ENCODE assay signal across 1 cellular context in the genomic region with DNA sequence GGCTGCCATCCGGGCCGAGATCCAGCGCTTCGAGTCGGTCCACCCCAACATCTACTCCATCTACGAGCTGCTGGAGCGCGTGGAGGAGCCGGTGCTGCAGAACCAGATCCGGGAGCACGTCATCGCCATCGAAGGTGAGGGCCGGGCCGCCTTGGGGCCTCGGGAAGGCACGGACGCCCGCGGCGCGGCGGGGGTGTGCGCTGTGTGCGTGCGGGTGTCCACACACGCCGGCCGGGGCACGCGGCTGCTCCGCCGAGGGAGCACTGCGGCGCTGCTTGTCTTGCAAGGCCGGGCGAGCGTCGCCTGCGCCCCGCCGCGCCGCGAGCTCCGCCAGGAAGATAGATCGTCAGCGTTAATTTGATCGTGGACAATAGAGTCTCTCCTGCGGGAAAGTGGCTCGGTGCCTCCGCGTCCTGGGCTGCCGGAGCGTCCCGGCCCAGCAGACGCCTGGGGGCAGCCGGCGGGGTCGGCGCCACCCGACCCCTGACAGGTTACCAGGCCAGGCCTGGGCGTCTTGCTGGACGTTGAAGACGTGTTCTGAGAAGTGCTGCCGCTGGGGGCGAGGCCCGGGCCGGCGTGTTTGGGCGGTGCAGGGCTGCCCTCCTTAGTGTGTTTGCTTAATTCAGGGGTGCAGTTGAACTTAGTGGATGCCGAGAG.
TF ChIP-seq lines count a peak whose summit lies in the region.

No MANE protein-coding gene starts in this region.

TF ChIP-seq in HepG2, 621 proteins besides CTCF, POLR2A, EP300 and RAD21 (continued from another document and continues in another):
- peak; percentile 7; the same call in 1 of the 2 replicates for TF ChIP-seq SALL1 (CRISPR knock-in tag; IDR thresholded peaks at IDR 0.05)
- TF ChIP-seq TEAD2 (CRISPR knock-in tag; IDR thresholded peaks at IDR 0.05), result peak; percentile 55; the same call in 1 of the 2 replicates
- no peak for TF ChIP-seq AHR (CRISPR knock-in tag; IDR thresholded peaks at IDR 0.05)
- TF ChIP-seq ZMAT3 (CRISPR knock-in tag; conservative IDR thresholded peaks at IDR 0.05), result no peak; the same call in 1 of the 2 replicates
- no peak for TF ChIP-seq XRCC5 (optimal IDR thresholded peaks at IDR 0.05; ENCODE audit: low read length)
- TF ChIP-seq, protein P1, sequence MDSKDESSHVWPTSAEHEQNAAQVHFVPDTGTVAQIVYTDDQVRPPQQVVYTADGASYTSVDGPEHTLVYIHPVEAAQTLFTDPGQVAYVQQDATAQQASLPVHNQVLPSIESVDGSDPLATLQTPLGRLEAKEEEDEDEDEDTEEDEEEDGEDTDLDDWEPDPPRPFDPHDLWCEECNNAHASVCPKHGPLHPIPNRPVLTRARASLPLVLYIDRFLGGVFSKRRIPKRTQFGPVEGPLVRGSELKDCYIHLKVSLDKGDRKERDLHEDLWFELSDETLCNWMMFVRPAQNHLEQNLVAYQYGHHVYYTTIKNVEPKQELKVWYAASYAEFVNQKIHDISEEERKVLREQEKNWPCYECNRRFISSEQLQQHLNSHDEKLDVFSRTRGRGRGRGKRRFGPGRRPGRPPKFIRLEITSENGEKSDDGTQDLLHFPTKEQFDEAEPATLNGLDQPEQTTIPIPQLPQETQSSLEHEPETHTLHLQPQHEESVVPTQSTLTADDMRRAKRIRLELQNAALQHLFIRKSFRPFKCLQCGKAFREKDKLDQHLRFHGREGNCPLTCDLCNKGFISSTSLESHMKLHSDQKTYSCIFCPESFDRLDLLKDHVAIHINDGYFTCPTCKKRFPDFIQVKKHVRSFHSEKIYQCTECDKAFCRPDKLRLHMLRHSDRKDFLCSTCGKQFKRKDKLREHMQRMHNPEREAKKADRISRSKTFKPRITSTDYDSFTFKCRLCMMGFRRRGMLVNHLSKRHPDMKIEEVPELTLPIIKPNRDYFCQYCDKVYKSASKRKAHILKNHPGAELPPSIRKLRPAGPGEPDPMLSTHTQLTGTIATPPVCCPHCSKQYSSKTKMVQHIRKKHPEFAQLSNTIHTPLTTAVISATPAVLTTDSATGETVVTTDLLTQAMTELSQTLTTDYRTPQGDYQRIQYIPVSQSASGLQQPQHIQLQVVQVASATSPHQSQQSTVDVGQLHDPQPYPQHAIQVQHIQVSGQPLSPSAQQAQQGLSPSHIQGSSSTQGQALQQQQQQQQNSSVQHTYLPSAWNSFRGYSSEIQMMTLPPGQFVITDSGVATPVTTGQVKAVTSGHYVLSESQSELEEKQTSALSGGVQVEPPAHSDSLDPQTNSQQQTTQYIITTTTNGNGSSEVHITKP (CRISPR knock-in tag; IDR thresholded peaks at IDR 0.05; ENCODE audit: low read depth), result no peak
- TF ChIP-seq, protein P2, sequence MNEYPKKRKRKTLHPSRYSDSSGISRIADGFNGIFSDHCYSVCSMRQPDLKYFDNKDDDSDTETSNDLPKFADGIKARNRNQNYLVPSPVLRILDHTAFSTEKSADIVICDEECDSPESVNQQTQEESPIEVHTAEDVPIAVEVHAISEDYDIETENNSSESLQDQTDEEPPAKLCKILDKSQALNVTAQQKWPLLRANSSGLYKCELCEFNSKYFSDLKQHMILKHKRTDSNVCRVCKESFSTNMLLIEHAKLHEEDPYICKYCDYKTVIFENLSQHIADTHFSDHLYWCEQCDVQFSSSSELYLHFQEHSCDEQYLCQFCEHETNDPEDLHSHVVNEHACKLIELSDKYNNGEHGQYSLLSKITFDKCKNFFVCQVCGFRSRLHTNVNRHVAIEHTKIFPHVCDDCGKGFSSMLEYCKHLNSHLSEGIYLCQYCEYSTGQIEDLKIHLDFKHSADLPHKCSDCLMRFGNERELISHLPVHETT (CRISPR knock-in tag; conservative IDR thresholded peaks at IDR 0.05), result no peak; the same call in 1 of the 2 replicates
- no peak for TF ChIP-seq NR3C1 (CRISPR knock-in tag; IDR thresholded peaks at IDR 0.05)
- no peak for TF ChIP-seq SOX5 (CRISPR knock-in tag; IDR thresholded peaks at IDR 0.05; ENCODE audit: borderline replicate concordance)
- TF ChIP-seq BRCA1 (CRISPR knock-in tag; IDR thresholded peaks at IDR 0.05), result 0 out of 2 replicates have a peak, but pooled peaks have one; percentile 28
- TF ChIP-seq, protein P3, sequence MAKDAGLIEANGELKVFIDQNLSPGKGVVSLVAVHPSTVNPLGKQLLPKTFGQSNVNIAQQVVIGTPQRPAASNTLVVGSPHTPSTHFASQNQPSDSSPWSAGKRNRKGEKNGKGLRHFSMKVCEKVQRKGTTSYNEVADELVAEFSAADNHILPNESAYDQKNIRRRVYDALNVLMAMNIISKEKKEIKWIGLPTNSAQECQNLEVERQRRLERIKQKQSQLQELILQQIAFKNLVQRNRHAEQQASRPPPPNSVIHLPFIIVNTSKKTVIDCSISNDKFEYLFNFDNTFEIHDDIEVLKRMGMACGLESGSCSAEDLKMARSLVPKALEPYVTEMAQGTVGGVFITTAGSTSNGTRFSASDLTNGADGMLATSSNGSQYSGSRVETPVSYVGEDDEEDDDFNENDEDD (CRISPR knock-in tag; IDR thresholded peaks at IDR 0.05; ENCODE audit: borderline replicate concordance), result peak; percentile 56
- TF ChIP-seq EZH2 (conservative IDR thresholded peaks at IDR 0.05; ENCODE audit: low read depth, low read length), result no peak
- TF ChIP-seq ZNF253 (CRISPR knock-in tag; IDR thresholded peaks at IDR 0.05; ENCODE audit: borderline replicate concordance), result no peak
- TF ChIP-seq, protein P4, sequence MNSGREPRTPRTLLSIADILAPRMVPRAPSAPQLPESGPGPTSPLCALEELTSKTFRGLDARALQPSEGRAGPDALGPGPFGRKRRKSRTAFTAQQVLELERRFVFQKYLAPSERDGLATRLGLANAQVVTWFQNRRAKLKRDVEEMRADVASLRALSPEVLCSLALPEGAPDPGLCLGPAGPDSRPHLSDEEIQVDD (CRISPR knock-in tag; IDR thresholded peaks at IDR 0.05; ENCODE audit: borderline replicate concordance), result 0 out of 2 replicates have a peak, but pooled peaks have one; percentile 45
- no peak; the same call in 1 of the 2 replicates for TF ChIP-seq ZNF34 (CRISPR knock-in tag; IDR thresholded peaks at IDR 0.05; ENCODE audit: borderline replicate concordance)
- TF ChIP-seq KDM2A (CRISPR knock-in tag; IDR thresholded peaks at IDR 0.05; ENCODE audit: borderline replicate concordance, low read depth), result no peak; the same call in 1 of the 2 replicates
- peak; percentile 71 for TF ChIP-seq ZSCAN21 (CRISPR knock-in tag; IDR thresholded peaks at IDR 0.05; ENCODE audit: borderline replicate concordance)
- no peak; the same call in 1 of the 2 replicates for TF ChIP-seq ATAD3A (CRISPR knock-in tag; IDR thresholded peaks at IDR 0.05)
- 0 out of 2 replicates have a peak, but pooled peaks have one; percentile 15 for TF ChIP-seq ZNF709 (CRISPR knock-in tag; IDR thresholded peaks at IDR 0.05)
- peak; percentile 49; the same call in 1 of the 2 replicates for TF ChIP-seq YEATS4 (CRISPR knock-in tag; IDR thresholded peaks at IDR 0.05; ENCODE audit: borderline replicate concordance)
- TF ChIP-seq, protein P5, sequence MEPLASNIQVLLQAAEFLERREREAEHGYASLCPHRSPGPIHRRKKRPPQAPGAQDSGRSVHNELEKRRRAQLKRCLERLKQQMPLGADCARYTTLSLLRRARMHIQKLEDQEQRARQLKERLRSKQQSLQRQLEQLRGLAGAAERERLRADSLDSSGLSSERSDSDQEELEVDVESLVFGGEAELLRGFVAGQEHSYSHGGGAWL (CRISPR knock-in tag; IDR thresholded peaks at IDR 0.05), result 0 out of 2 replicates have a peak, but pooled peaks have one; percentile 11
- TF ChIP-seq, protein P6, sequence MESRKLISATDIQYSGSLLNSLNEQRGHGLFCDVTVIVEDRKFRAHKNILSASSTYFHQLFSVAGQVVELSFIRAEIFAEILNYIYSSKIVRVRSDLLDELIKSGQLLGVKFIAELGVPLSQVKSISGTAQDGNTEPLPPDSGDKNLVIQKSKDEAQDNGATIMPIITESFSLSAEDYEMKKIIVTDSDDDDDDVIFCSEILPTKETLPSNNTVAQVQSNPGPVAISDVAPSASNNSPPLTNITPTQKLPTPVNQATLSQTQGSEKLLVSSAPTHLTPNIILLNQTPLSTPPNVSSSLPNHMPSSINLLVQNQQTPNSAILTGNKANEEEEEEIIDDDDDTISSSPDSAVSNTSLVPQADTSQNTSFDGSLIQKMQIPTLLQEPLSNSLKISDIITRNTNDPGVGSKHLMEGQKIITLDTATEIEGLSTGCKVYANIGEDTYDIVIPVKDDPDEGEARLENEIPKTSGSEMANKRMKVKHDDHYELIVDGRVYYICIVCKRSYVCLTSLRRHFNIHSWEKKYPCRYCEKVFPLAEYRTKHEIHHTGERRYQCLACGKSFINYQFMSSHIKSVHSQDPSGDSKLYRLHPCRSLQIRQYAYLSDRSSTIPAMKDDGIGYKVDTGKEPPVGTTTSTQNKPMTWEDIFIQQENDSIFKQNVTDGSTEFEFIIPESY (CRISPR knock-in tag; IDR thresholded peaks at IDR 0.05), result no peak
- TF ChIP-seq SP5 (CRISPR knock-in tag; IDR thresholded peaks at IDR 0.05; ENCODE audit: borderline replicate concordance, low read depth), result no peak
- TF ChIP-seq ZNF777 (CRISPR knock-in tag; IDR thresholded peaks at IDR 0.05), result peak; percentile 75
- peak; percentile 87; the same call in 1 of the 2 replicates for TF ChIP-seq ARID2 (CRISPR knock-in tag; IDR thresholded peaks at IDR 0.05; ENCODE audit: borderline replicate concordance)
- TF ChIP-seq CHCHD3 (CRISPR knock-in tag; IDR thresholded peaks at IDR 0.05), result peak; percentile 72; the same call in 1 of the 2 replicates
- TF ChIP-seq MTA1 (CRISPR knock-in tag; IDR thresholded peaks at IDR 0.05; ENCODE audit: borderline replicate concordance), result peak; percentile 81; the same call in 1 of the 2 replicates
- TF ChIP-seq, protein P7, sequence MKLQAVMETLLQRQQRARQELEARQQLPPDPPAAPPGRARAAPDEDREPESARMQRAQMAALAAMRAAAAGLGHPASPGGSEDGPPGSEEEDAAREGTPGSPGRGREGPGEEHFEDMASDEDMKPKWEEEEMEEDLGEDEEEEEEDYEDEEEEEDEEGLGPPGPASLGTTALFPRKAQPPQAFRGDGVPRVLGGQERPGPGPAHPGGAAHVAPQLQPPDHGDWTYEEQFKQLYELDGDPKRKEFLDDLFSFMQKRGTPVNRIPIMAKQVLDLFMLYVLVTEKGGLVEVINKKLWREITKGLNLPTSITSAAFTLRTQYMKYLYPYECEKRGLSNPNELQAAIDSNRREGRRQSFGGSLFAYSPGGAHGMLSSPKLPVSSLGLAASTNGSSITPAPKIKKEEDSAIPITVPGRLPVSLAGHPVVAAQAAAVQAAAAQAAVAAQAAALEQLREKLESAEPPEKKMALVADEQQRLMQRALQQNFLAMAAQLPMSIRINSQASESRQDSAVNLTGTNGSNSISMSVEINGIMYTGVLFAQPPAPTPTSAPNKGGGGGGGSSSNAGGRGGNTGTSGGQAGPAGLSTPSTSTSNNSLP (IDR thresholded peaks at IDR 0.05; ENCODE audit: low read depth, low read length), result no peak
- no peak for TF ChIP-seq ZNF75D (CRISPR knock-in tag; IDR thresholded peaks at IDR 0.05; ENCODE audit: borderline replicate concordance)
- 0 out of 2 replicates have a peak, but pooled peaks have one; percentile 36 for TF ChIP-seq REL (CRISPR knock-in tag; conservative IDR thresholded peaks at IDR 0.05)
- no peak for TF ChIP-seq NFE2L2 (IDR thresholded peaks at IDR 0.05; ENCODE audit: low read length)
- no peak for TF ChIP-seq THYN1 (CRISPR knock-in tag; IDR thresholded peaks at IDR 0.05; ENCODE audit: borderline replicate concordance, low read depth)
- TF ChIP-seq ZSCAN22 (CRISPR knock-in tag; IDR thresholded peaks at IDR 0.05), result peak; percentile 37; the same call in 1 of the 2 replicates
- no peak for TF ChIP-seq TOE1 (CRISPR knock-in tag; IDR thresholded peaks at IDR 0.05)
- no peak for TF ChIP-seq ZFP1 (CRISPR knock-in tag; IDR thresholded peaks at IDR 0.05)
- TF ChIP-seq, protein P8, sequence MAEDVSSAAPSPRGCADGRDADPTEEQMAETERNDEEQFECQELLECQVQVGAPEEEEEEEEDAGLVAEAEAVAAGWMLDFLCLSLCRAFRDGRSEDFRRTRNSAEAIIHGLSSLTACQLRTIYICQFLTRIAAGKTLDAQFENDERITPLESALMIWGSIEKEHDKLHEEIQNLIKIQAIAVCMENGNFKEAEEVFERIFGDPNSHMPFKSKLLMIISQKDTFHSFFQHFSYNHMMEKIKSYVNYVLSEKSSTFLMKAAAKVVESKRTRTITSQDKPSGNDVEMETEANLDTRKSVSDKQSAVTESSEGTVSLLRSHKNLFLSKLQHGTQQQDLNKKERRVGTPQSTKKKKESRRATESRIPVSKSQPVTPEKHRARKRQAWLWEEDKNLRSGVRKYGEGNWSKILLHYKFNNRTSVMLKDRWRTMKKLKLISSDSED (CRISPR knock-in tag; IDR thresholded peaks at IDR 0.05), result 0 out of 2 replicates have a peak, but pooled peaks have one; percentile 61
- TF ChIP-seq ARNT (IDR thresholded peaks at IDR 0.05), result no peak
- TF ChIP-seq CBX5 (CRISPR knock-in tag; IDR thresholded peaks at IDR 0.05; ENCODE audit: borderline replicate concordance), result no peak; the same call in 1 of the 2 replicates
- TF ChIP-seq ZMYM4 (CRISPR knock-in tag; IDR thresholded peaks at IDR 0.05), result 0 out of 2 replicates have a peak, but pooled peaks have one; percentile 15
- TF ChIP-seq MEF2D (CRISPR knock-in tag; IDR thresholded peaks at IDR 0.05), result no peak
- TF ChIP-seq ZNF367 (CRISPR knock-in tag; IDR thresholded peaks at IDR 0.05; ENCODE audit: borderline replicate concordance), result peak; percentile 29; the same call in 1 of the 2 replicates
- no peak for TF ChIP-seq ZZZ3 (CRISPR knock-in tag; IDR thresholded peaks at IDR 0.05; ENCODE audit: borderline replicate concordance)
- no peak for TF ChIP-seq ZNF432 (CRISPR knock-in tag; IDR thresholded peaks at IDR 0.05; ENCODE audit: borderline replicate concordance)
- no peak for TF ChIP-seq RBM39 (IDR thresholded peaks at IDR 0.05; ENCODE audit: low read depth, low read length, poor library complexity, severe bottlenecking)
- no peak for TF ChIP-seq TBL1XR1 (IDR thresholded peaks at IDR 0.05; ENCODE audit: borderline replicate concordance, low read length, partially characterized antibody)
- TF ChIP-seq, protein P9, sequence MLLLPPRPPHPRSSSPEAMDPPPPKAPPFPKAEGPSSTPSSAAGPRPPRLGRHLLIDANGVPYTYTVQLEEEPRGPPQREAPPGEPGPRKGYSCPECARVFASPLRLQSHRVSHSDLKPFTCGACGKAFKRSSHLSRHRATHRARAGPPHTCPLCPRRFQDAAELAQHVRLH (CRISPR knock-in tag; IDR thresholded peaks at IDR 0.05; ENCODE audit: borderline replicate concordance, low read depth), result no peak
- TF ChIP-seq, protein P10, sequence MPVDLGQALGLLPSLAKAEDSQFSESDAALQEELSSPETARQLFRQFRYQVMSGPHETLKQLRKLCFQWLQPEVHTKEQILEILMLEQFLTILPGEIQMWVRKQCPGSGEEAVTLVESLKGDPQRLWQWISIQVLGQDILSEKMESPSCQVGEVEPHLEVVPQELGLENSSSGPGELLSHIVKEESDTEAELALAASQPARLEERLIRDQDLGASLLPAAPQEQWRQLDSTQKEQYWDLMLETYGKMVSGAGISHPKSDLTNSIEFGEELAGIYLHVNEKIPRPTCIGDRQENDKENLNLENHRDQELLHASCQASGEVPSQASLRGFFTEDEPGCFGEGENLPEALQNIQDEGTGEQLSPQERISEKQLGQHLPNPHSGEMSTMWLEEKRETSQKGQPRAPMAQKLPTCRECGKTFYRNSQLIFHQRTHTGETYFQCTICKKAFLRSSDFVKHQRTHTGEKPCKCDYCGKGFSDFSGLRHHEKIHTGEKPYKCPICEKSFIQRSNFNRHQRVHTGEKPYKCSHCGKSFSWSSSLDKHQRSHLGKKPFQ (CRISPR knock-in tag; IDR thresholded peaks at IDR 0.05; ENCODE audit: insufficient replicate concordance), result peak; percentile 76
- TF ChIP-seq ZNF550 (CRISPR knock-in tag; IDR thresholded peaks at IDR 0.05; ENCODE audit: borderline replicate concordance), result no peak
- TF ChIP-seq DR1 (CRISPR knock-in tag; IDR thresholded peaks at IDR 0.05), result 0 out of 2 replicates have a peak, but pooled peaks have one; percentile 10
